In the genomic region with DNA sequence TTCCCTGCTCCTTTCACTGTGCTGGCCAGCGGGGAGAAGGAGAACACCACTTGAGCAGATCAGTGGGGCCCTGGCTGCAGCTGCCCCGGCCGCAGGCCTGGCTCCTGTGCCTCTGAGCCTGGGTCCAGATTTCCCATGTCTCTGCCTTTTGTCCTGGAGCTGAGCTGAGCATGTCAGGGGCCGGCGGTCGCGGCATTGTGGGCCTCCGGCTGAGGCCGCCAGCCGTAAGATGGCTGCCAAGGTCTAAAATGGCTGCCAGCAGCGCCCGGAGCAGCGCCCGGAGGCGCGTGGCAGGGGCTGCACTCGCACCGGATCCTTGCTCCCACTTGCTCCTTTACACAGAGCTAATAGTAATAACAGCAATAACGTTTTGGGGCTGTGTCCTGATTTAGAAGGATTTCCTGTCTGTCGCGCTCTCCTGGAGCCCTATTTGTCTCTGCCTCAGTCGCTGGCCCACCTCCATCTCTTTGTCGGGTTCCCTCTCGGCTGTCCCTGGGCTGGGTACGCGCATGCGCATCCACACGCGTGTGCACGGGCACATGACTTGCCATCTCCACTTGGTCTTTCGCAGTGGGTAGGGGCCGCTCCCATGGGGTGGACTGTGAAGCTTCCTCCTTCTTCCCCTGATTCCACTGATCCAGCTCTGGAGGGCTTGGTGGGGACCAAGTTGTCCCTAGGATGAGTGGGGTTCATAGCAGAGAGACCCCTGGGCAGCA, we compare ENCODE assay signal across 19 cellular contexts. TPM values are rescaled to one million over a fixed set of nuclear protein-coding genes. Genes with fewer than 3 reads are reported as not detected.
A peak's percentile ranks its signal among the peaks of the same experiment; 100 is the strongest.
DNase-seq lines count a peak whose midpoint lies in the region; ATAC-seq and TF ChIP-seq lines count a peak whose summit lies in the region.
"Had no signal": no experiment of that assay in that cellular context is flagged by ENCODE, and none has a peak within 500 bp of the region (broad histone marks: within the 10 kb centered on the region; RNA-seq: fewer than 3 reads in every experiment).

No MANE protein-coding gene starts in this region.

- H3K27ac ChIP-seq in heart left ventricle (peak overlapping the region; percentile 61 to 98 (median 80)), esophagus muscularis mucosa (replicated peaks in 1 of 4) (peak overlapping the region; percentile 30 to 98 (median 72)), uterus (peak overlapping the region; percentile 53 to 98)
- H3K27ac ChIP-seq: pancreas had no signal

- CTCF ChIA-PET in activated CD4-positive, alpha-beta memory T cell treated with anti-CD3 and anti-CD28 coated beads, Interleukin-2, amount 10 ng/mL, durations not matched to agents 7 days and 5 days (lab: Charles Lee) = interaction anchor here (1.3 to 1.5 kb wide), 2 partner anchors 9 kb away, joined by 3 to 6 read pairs; no protein-coding TSS in a partner anchor

- H3K9me3 Mint-ChIP-seq in activated CD4-positive, alpha-beta memory T cell treated with anti-CD3 and anti-CD28 coated beads, Interleukin-2, amount 10 ng/mL, durations not matched to agents 7 days and 5 days = no peaks in the 10 kb centered on the region
- H3K9me3 Mint-ChIP-seq: activated T-helper 17 cell treated with anti-CD3 and anti-CD28 coated beads, Interleukin-2, amount 50 U/mL, for 72 hours; CD4-positive, CD25-positive, alpha-beta regulatory T cell had no signal

- 69 to 86% (median 78%) methylated on average over 21 to 32 of the region's 32 CpGs for WGBS in heart left ventricle, 4 donors
- WGBS in esophagus muscularis mucosa = 80% methylated on average over 29 of the region's 32 CpGs

- DNase-seq in heart left ventricle = no peak
- DNase-seq in Right ventricle myocardium inferior (ENCODE audit: missing footprints) = no peak
- DNase-seq in esophagus muscularis mucosa (ENCODE audit: extremely low spot score) = no peak
- DNase-seq in posterior cingulate gyrus = peak in 8 of 10 donors; percentile 57 to 96 (median 71)
- DNase-seq in uterus = peak in 1 of 2 donors; percentile 50
- no peak for DNase-seq in NCI-H226
- no peak for DNase-seq in OCI-M2 (lab: John Stamatoyannopoulos, UW; ENCODE audit: unreplicated experiment)
- DNase-seq in activated CD4-positive, alpha-beta memory T cell treated with anti-CD3 and anti-CD28 coated beads, Interleukin-2, amount 10 ng/mL, durations not matched to agents 7 days and 5 days = no peak
- DNase-seq: activated CD8-positive, alpha-beta memory T cell treated with anti-CD3 and anti-CD28 coated beads for 24 hours; CD4-positive, CD25-positive, alpha-beta regulatory T cell; dermis blood vessel endothelial cell; DMS79 treated with DMSO at 0.1 percent for 48 hours; left colon; MM.1S; NCI-H1930; NCI-H524 treated with DMSO at 0.1 percent for 48 hours had no signal

- intact Hi-C loops in heart left ventricle (cut with DNase I) = no loop called here
- intact Hi-C loops in Right ventricle myocardium inferior (cut with DNase I) = no loop called here
- intact Hi-C loops in esophagus muscularis mucosa (cut with DNase I) = no loop called here
- intact Hi-C loops in posterior cingulate gyrus (cut with DNase I) = no loop called here
- intact Hi-C loops in uterus (cut with DNase I; ENCODE audit: low total_unique reads) = no loop called here

- no peaks in the 10 kb centered on the region for H3K27me3 ChIP-seq in heart left ventricle
- no peaks in the 10 kb centered on the region for H3K27me3 ChIP-seq in esophagus muscularis mucosa
- no peaks in the 10 kb centered on the region for H3K27me3 ChIP-seq in uterus
- H3K27me3 ChIP-seq: pancreas had no signal

- no peak for TF ChIP-seq POLR2A in heart left ventricle (IDR thresholded peaks at IDR 0.05)
- no peak for TF ChIP-seq POLR2A in esophagus muscularis mucosa (IDR thresholded peaks at IDR 0.05; ENCODE audit: low read depth)
- TF ChIP-seq POLR2A in uterus (IDR thresholded peaks at IDR 0.05) = no peak

- TF ChIP-seq CTCF in heart left ventricle (IDR thresholded peaks at IDR 0.05) (no peak), esophagus muscularis mucosa (IDR thresholded peaks at IDR 0.05) (no peak), uterus (IDR thresholded peaks at IDR 0.05) (no peak)

- H3K4me3 Mint-ChIP-seq in activated CD4-positive, alpha-beta memory T cell treated with anti-CD3 and anti-CD28 coated beads, Interleukin-2, amount 10 ng/mL, durations not matched to agents 7 days and 5 days = no peak overlapping the region
- H3K4me3 Mint-ChIP-seq: activated T-helper 17 cell treated with anti-CD3 and anti-CD28 coated beads, Interleukin-2, amount 50 U/mL, for 72 hours; CD4-positive, CD25-positive, alpha-beta regulatory T cell had no signal

- no peaks in the 10 kb centered on the region for H3K27me3 Mint-ChIP-seq in activated CD4-positive, alpha-beta memory T cell treated with anti-CD3 and anti-CD28 coated beads, Interleukin-2, amount 10 ng/mL, durations not matched to agents 7 days and 5 days

- ATAC-seq in heart left ventricle (peak in 1 of 4 donors; percentile 4), Right ventricle myocardium inferior (no peak)
- ATAC-seq: activated T-helper 17 cell treated with anti-CD3 and anti-CD28 coated beads, Interleukin-2, amount 50 U/mL, for 72 hours; left colon had no signal

- H3K36me3 ChIP-seq in heart left ventricle (peaks cover 0 to 27% (median 17%) of the 10 kb centered on the region in 9 donors), esophagus muscularis mucosa (peaks cover 16 to 22% (median 21%) of the 10 kb centered on the region in 4 donors), uterus (no peaks in the 10 kb centered on the region)

- H3K4me1 Mint-ChIP-seq in activated CD4-positive, alpha-beta memory T cell treated with anti-CD3 and anti-CD28 coated beads, Interleukin-2, amount 10 ng/mL, durations not matched to agents 7 days and 5 days = no peaks in the 10 kb centered on the region
- H3K4me1 Mint-ChIP-seq: activated T-helper 17 cell treated with anti-CD3 and anti-CD28 coated beads, Interleukin-2, amount 50 U/mL, for 72 hours; CD4-positive, CD25-positive, alpha-beta regulatory T cell had no signal

- no peaks in the 10 kb centered on the region for H3K36me3 Mint-ChIP-seq in activated CD4-positive, alpha-beta memory T cell treated with anti-CD3 and anti-CD28 coated beads, Interleukin-2, amount 10 ng/mL, durations not matched to agents 7 days and 5 days (ENCODE audit: low read depth)
- H3K36me3 Mint-ChIP-seq: CD4-positive, CD25-positive, alpha-beta regulatory T cell had no signal

- H3K4me3 ChIP-seq in heart left ventricle = peak overlapping the region in 6 of 12 donors; percentile 4 to 33 (median 14)
- H3K4me3 ChIP-seq in esophagus muscularis mucosa = no peak overlapping the region
- peak overlapping the region in 1 of 2 donors; percentile 3 for H3K4me3 ChIP-seq in uterus
- H3K4me3 ChIP-seq: pancreas had no signal

- no peaks in the 10 kb centered on the region for H3K9me3 ChIP-seq in heart left ventricle
- no peaks in the 10 kb centered on the region for H3K9me3 ChIP-seq in esophagus muscularis mucosa
- H3K9me3 ChIP-seq in uterus = no peaks in the 10 kb centered on the region
- H3K9me3 ChIP-seq: pancreas had no signal

- TF ChIP-seq EP300 in esophagus muscularis mucosa (IDR thresholded peaks at IDR 0.05) = no peak

- no peak overlapping the region for H3K27ac Mint-ChIP-seq in activated CD4-positive, alpha-beta memory T cell treated with anti-CD3 and anti-CD28 coated beads, Interleukin-2, amount 10 ng/mL, durations not matched to agents 7 days and 5 days
- H3K27ac Mint-ChIP-seq: activated T-helper 17 cell treated with anti-CD3 and anti-CD28 coated beads, Interleukin-2, amount 50 U/mL, for 72 hours had no signal

- POLR2A ChIA-PET in activated CD4-positive, alpha-beta memory T cell treated with anti-CD3 and anti-CD28 coated beads, Interleukin-2, amount 10 ng/mL, durations not matched to agents 7 days and 5 days (lab: Charles Lee) = interaction anchor here (1.2 kb wide), 1 partner anchor 12 kb away, joined by 3 read pairs; no protein-coding TSS in a partner anchor

- H3K4me1 ChIP-seq in heart left ventricle = peaks cover 35 to 77% (median 68%) of the 10 kb centered on the region in 12 donors
- peaks cover 62 to 96% (median 92%) of the 10 kb centered on the region in 4 donors for H3K4me1 ChIP-seq in esophagus muscularis mucosa
- peaks cover 23 to 30% of the 10 kb centered on the region in 2 donors for H3K4me1 ChIP-seq in uterus

RNA-seq across cellular contexts. Expression of a gene that starts 32.1 kb away (rescaled TPM):
- 10 to 100 TPM in 3 of 9 donors, 1 to 10 TPM in 6; 5.2 to 19.1 (median 8.3) TPM for total RNA-seq in heart left ventricle
- polyA plus RNA-seq in heart left ventricle = 1 to 10 TPM; 7.7 to 8.4 TPM
- 9.4 TPM for total RNA-seq in Right ventricle myocardium inferior
- total RNA-seq in esophagus muscularis mucosa = 10 to 100 TPM; 11.9 to 20.2 (median 17.0) TPM
- 10 to 100 TPM in 3 of 4 donors, 1 to 10 TPM in 1; 2.6 to 15.5 (median 11.1) TPM for total RNA-seq in uterus
- total RNA-seq in activated CD4-positive, alpha-beta memory T cell treated with anti-CD3 and anti-CD28 coated beads, Interleukin-2, amount 10 ng/mL, durations not matched to agents 7 days and 5 days = 1 to 10 TPM; 5.7 to 6.2 TPM
- total RNA-seq: A172 had no signal

RNA-seq across cellular contexts. Expression of a gene that starts 46.0 kb away (rescaled TPM):
- total RNA-seq in heart left ventricle (10 to 100 TPM; 15.1 to 22.6 (median 16.2) TPM), Right ventricle myocardium inferior (21.1 TPM), esophagus muscularis mucosa (10 to 100 TPM; 21.4 to 27.6 (median 26.9) TPM), uterus (10 to 100 TPM; 23.2 to 99.4 (median 33.6) TPM)
- polyA plus RNA-seq in heart left ventricle = 10 to 100 TPM; 26.4 to 32.4 TPM
- 10 to 100 TPM; 29.4 to 29.7 TPM for total RNA-seq in activated CD4-positive, alpha-beta memory T cell treated with anti-CD3 and anti-CD28 coated beads, Interleukin-2, amount 10 ng/mL, durations not matched to agents 7 days and 5 days

RNA-seq across cellular contexts. Expression of a gene that starts 47.5 kb away (rescaled TPM):
- total RNA-seq in heart left ventricle (10 to 100 TPM; 28.7 to 88.2 (median 41.8) TPM), Right ventricle myocardium inferior (54.0 TPM), esophagus muscularis mucosa (10 to 100 TPM; 24.5 to 61.6 (median 29.6) TPM), uterus (10 to 100 TPM; 13.4 to 28.1 (median 15.8) TPM)
- 10 to 100 TPM; 49.6 to 74.2 TPM for polyA plus RNA-seq in heart left ventricle
- 10 to 100 TPM; 74.5 to 82.2 TPM for total RNA-seq in activated CD4-positive, alpha-beta memory T cell treated with anti-CD3 and anti-CD28 coated beads, Interleukin-2, amount 10 ng/mL, durations not matched to agents 7 days and 5 days

Comparison
In these comparisons a context has a peak if more than half of its experiments do, and no peak if none do; other contexts are left out.
1. DNase-seq: peak in posterior cingulate gyrus (8 of 10); none in heart left ventricle (0 of 5), Right ventricle myocardium inferior (single experiment), esophagus muscularis mucosa (single experiment), NCI-H226 (single experiment), OCI-M2 (single experiment) and activated CD4-positive, alpha-beta memory T cell treated with anti-CD3 and anti-CD28 coated beads, Interleukin-2, amount 10 ng/mL, durations not matched to agents 7 days and 5 days (single experiment).
2. Peak in every context shown above with its lines, with median percentiles within 50 percentile points of each other: H3K27ac ChIP-seq.